ENCODE assay signal across 9 cellular contexts in the genomic region with DNA sequence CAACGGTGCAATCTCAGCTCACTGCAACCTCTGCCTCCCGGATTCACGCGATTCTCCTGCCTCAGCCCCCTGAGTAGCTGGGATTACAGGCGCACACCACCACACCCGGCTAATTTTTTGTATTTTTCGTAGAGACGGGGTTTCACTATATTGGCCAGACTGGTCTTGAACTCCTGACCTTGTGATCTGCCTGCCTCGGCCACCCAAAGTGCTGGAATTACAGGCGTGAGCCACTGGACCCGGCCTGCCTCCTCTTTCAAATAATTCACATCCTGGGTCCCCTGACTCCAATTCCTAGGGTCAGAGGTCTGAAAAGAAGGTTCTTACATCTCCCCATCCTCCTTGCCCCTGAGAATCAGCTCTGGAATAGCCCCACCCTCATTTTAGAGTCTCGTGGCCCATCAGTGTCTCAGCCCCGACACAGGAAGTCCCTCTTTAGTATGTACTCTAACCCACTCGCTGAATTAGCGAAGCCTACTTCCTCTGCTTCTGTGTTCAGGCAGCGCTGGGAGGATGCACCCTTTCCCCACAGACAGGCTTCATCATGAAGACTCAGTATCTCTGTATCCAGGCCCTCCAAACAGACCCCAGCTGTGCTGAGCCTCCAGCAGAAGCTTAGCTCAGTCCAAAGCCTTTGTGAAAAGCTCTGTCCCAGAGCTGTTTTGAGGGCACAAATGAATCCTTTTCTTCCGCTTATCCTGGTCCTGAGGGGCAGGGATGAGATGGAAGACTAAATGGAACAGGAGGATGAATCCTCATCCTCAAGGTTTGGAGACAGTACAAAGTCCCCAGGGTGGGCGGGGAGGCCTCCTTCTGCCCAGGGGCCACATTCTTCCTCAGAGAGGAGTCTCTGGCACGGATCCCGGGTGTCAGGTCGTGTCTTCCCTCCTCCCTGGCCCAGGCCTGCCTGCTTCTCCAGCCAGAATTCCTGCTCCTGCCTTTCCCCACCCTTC. TPM values are rescaled to one million over a fixed set of nuclear protein-coding genes. Genes with fewer than 3 reads are reported as not detected.
DNase-seq lines count a peak whose midpoint lies in the region; ATAC-seq and TF ChIP-seq lines count a peak whose summit lies in the region.
"Had no signal": no experiment of that assay in that cellular context is flagged by ENCODE, and none has a peak within 500 bp of the region (broad histone marks: within the 10 kb centered on the region; RNA-seq: fewer than 3 reads in every experiment).

No MANE protein-coding gene starts in this region.

- DNase-seq in MV-4-11 (lab: John Stamatoyannopoulos, UW) (peak; percentile 58), hepatocyte (ENCODE audit: low spot score) (peak; percentile 49), suprapubic skin (ENCODE audit: low spot score in 2 of 2) (no peak), AG20443 (ENCODE audit: low spot score) (no peak)
- peak; percentile 78 for DNase-seq in activated CD8-positive, alpha-beta memory T cell treated with anti-CD3 and anti-CD28 coated beads, Interleukin-2, amount 10 ng/mL, durations not matched to agents 7 days and 5 days

- H3K36me3 ChIP-seq in hepatocyte (replicated peaks; ENCODE audit: insufficient read depth, low read depth) (no peaks in the 10 kb centered on the region), suprapubic skin (no peaks in the 10 kb centered on the region)
- H3K36me3 ChIP-seq: SJSA1 had no signal

- H3K4me3 Mint-ChIP-seq in activated CD8-positive, alpha-beta memory T cell treated with anti-CD3 and anti-CD28 coated beads, Interleukin-2, amount 10 ng/mL, durations not matched to agents 7 days and 5 days: peak overlapping the region; percentile 80

- H3K27me3 ChIP-seq in hepatocyte (no peaks in the 10 kb centered on the region), suprapubic skin (no peaks in the 10 kb centered on the region)
- H3K27me3 ChIP-seq: SJSA1 had no signal

- peaks cover 60% of the 10 kb centered on the region for H3K4me1 Mint-ChIP-seq in activated CD8-positive, alpha-beta memory T cell treated with anti-CD3 and anti-CD28 coated beads, Interleukin-2, amount 10 ng/mL, durations not matched to agents 7 days and 5 days

- H3K4me1 ChIP-seq in hepatocyte (ENCODE audit: insufficient read depth) (peaks cover 37% of the 10 kb centered on the region), suprapubic skin (peaks cover 47% of the 10 kb centered on the region)

- H3K79me2 ChIP-seq in hepatocyte: no peaks in the 10 kb centered on the region

- no peaks in the 10 kb centered on the region for H3K9me3 Mint-ChIP-seq in activated CD8-positive, alpha-beta memory T cell treated with anti-CD3 and anti-CD28 coated beads, Interleukin-2, amount 10 ng/mL, durations not matched to agents 7 days and 5 days (ENCODE audit: low read depth)

- H2AFZ ChIP-seq in hepatocyte: peak overlapping the region; percentile 29

- CTCF ChIA-PET in activated CD8-positive, alpha-beta memory T cell treated with anti-CD3 and anti-CD28 coated beads, Interleukin-2, amount 10 ng/mL, durations not matched to agents 7 days and 5 days (lab: Charles Lee): interaction anchor here (0.7 to 3.0 kb wide), 8 partner anchors 11 to 134 kb away, joined by 3 to 12 read pairs (median 6); partner anchors contain the start of gene PTMS

- H3K9me2 ChIP-seq in hepatocyte (replicated peaks; ENCODE audit: insufficient read depth): no peaks in the 10 kb centered on the region

- H3K9me3 ChIP-seq in hepatocyte (ENCODE audit: low read depth): no peaks in the 10 kb centered on the region
- no peaks in the 10 kb centered on the region for H3K9me3 ChIP-seq in suprapubic skin
- H3K9me3 ChIP-seq: SJSA1 had no signal

- H3K27ac ChIP-seq in hepatocyte (peak overlapping the region; percentile 78), suprapubic skin (peak overlapping the region; percentile 4)
- H3K27ac ChIP-seq: SJSA1 had no signal

- H3K27me3 Mint-ChIP-seq in activated CD8-positive, alpha-beta memory T cell treated with anti-CD3 and anti-CD28 coated beads, Interleukin-2, amount 10 ng/mL, durations not matched to agents 7 days and 5 days: no peaks in the 10 kb centered on the region

- H3K27ac Mint-ChIP-seq in activated CD8-positive, alpha-beta memory T cell treated with anti-CD3 and anti-CD28 coated beads, Interleukin-2, amount 10 ng/mL, durations not matched to agents 7 days and 5 days: peak overlapping the region; percentile 99

- no peak for TF ChIP-seq CTCF in GM12875 (IDR thresholded peaks at IDR 0.05; ENCODE audit: borderline replicate concordance, insufficient read depth, low read depth, low read length)
- no peak for TF ChIP-seq CTCF in hepatocyte (IDR thresholded peaks at IDR 0.05; ENCODE audit: poor library complexity)
- TF ChIP-seq CTCF in suprapubic skin (IDR thresholded peaks at IDR 0.05): no peak

- H3K4me2 ChIP-seq in hepatocyte: no peak overlapping the region

- no peak for TF ChIP-seq EP300 in suprapubic skin (IDR thresholded peaks at IDR 0.05)

- ATAC-seq in GM21447 (IDR thresholded peaks at IDR 0.05; ENCODE audit: unreplicated experiment): peak; percentile 62
- peak; percentile 66 for ATAC-seq in activated CD8-positive, alpha-beta memory T cell treated with anti-CD3 and anti-CD28 coated beads, Interleukin-2, amount 10 ng/mL, durations not matched to agents 7 days and 5 days
- ATAC-seq in HG02973 (IDR thresholded peaks at IDR 0.05; ENCODE audit: unreplicated experiment): no peak

- no peak for TF ChIP-seq POLR2A in suprapubic skin (IDR thresholded peaks at IDR 0.05)

- peaks cover 6% of the 10 kb centered on the region for H3K36me3 Mint-ChIP-seq in activated CD8-positive, alpha-beta memory T cell treated with anti-CD3 and anti-CD28 coated beads, Interleukin-2, amount 10 ng/mL, durations not matched to agents 7 days and 5 days

- 70% methylated on average over 21 of the region's 21 CpGs for WGBS in hepatocyte (ENCODE audit: low lambda C conversion rate, missing lambda C conversion rate)
- WGBS in suprapubic skin: 47% methylated on average over 21 of the region's 21 CpGs

- H3K4me3 ChIP-seq in GM12875 (ENCODE audit: low read depth, low read length) (peak overlapping the region; percentile 41), hepatocyte (no peak overlapping the region), suprapubic skin (no peak overlapping the region)
- H3K4me3 ChIP-seq: SJSA1 had no signal

- H4K20me1 ChIP-seq in hepatocyte (ENCODE audit: insufficient read depth, poor library complexity, severe bottlenecking): no peaks in the 10 kb centered on the region

RNA-seq across cellular contexts. Expression of gene LPAR5, which starts 3.5 kb away (rescaled TPM):
- 10 to 100 TPM; 15.8 to 18.5 TPM for total RNA-seq in activated CD8-positive, alpha-beta memory T cell treated with anti-CD3 and anti-CD28 coated beads, Interleukin-2, amount 10 ng/mL, durations not matched to agents 7 days and 5 days
- 0.60 and 1.0 TPM in 2 replicates for total RNA-seq in hepatocyte
- 0.34 and 2.0 TPM in 2 replicates for polyA plus RNA-seq in hepatocyte
- total RNA-seq in suprapubic skin: 10 to 100 TPM in 1 of 4 donors, 1 to 10 TPM in 3; 5.8 to 15.0 (median 8.8) TPM
- total RNA-seq: SJSA1 had no signal

RNA-seq across cellular contexts. Expression of gene ACRBP, which starts 14.9 kb away (rescaled TPM):
- 1 to 10 TPM; 1.1 to 2.0 TPM for total RNA-seq in activated CD8-positive, alpha-beta memory T cell treated with anti-CD3 and anti-CD28 coated beads, Interleukin-2, amount 10 ng/mL, durations not matched to agents 7 days and 5 days
- total RNA-seq in hepatocyte (0.20 and 0.68 TPM in 2 replicates), suprapubic skin (1 to 10 TPM in 3 of 4 donors, under 1 TPM in 1; 0.86 to 9.3 (median 1.6) TPM)
- polyA plus RNA-seq in hepatocyte: 0.62 and 1.8 TPM in 2 replicates
- total RNA-seq: SJSA1 had no signal

RNA-seq across cellular contexts. Expression of gene CHD4, which starts 25.1 kb away (rescaled TPM):
- 100 to 1,000 TPM; 288 to 320 TPM for total RNA-seq in activated CD8-positive, alpha-beta memory T cell treated with anti-CD3 and anti-CD28 coated beads, Interleukin-2, amount 10 ng/mL, durations not matched to agents 7 days and 5 days
- total RNA-seq in hepatocyte: 181 and 211 TPM in 2 replicates
- 74.1 and 108 TPM in 2 replicates for polyA plus RNA-seq in hepatocyte
- total RNA-seq in suprapubic skin: 100 to 1,000 TPM; 191 to 258 (median 206) TPM

RNA-seq across cellular contexts. Expression of gene ING4, which starts 30.6 kb away (rescaled TPM):
- 10 to 100 TPM; 26.0 to 26.3 TPM for total RNA-seq in activated CD8-positive, alpha-beta memory T cell treated with anti-CD3 and anti-CD28 coated beads, Interleukin-2, amount 10 ng/mL, durations not matched to agents 7 days and 5 days
- total RNA-seq in hepatocyte (35.7 and 39.7 TPM in 2 replicates), suprapubic skin (10 to 100 TPM; 53.2 to 85.0 (median 70.6) TPM)
- 38.9 and 42.9 TPM in 2 replicates for polyA plus RNA-seq in hepatocyte

RNA-seq across cellular contexts. Expression of gene ZNF384, which starts 56.9 kb away (rescaled TPM):
- total RNA-seq in activated CD8-positive, alpha-beta memory T cell treated with anti-CD3 and anti-CD28 coated beads, Interleukin-2, amount 10 ng/mL, durations not matched to agents 7 days and 5 days: 10 to 100 TPM; 76.3 to 76.4 TPM
- total RNA-seq in hepatocyte (33.8 and 34.5 TPM in 2 replicates), suprapubic skin (10 to 100 TPM; 34.5 to 72.0 (median 42.2) TPM)
- polyA plus RNA-seq in hepatocyte: 35.8 and 41.8 TPM in 2 replicates

Comparison
In these comparisons a context has a peak if more than half of its experiments do, and no peak if none do; other contexts are left out.
1. DNase-seq: peak in MV-4-11 (single experiment), activated CD8-positive, alpha-beta memory T cell treated with anti-CD3 and anti-CD28 coated beads, Interleukin-2, amount 10 ng/mL, durations not matched to agents 7 days and 5 days (single experiment) and hepatocyte (single experiment); none in suprapubic skin (0 of 2) and AG20443 (single experiment).